18 cellular contexts compared by ENCODE assay signal in the genomic region with DNA sequence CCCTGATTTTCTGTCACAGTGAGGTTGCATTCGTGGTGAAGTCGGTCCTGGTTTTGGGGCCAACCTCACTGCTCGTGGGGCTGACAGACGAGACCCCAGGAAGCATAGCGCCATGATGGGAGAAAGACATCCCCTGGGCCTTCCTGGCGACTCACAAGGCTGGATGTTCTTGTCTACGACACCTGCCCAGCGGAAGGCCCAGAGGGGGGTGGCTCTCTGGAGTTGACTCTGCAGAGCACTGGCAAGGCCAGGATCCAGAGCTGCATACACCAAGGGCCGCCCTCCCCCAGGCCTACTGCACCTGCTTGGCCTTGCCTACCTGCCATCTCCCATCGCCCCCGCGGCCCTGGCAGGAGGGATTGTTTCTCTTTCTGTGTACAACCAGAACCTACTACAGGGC.
"Had no signal": no experiment of that assay in that cellular context is flagged by ENCODE, and none has a peak within 500 bp of the region (broad histone marks: within the 10 kb centered on the region; RNA-seq: fewer than 3 reads in every experiment).

No MANE protein-coding gene starts in this region.

- ATAC-seq: activated CD8-positive, alpha-beta T cell treated with anti-CD3 and anti-CD28 coated beads for 36 hours; activated T-helper 17 cell treated with anti-CD3 and anti-CD28 coated beads, Interleukin-2, amount 50 U/mL, for 72 hours; esophagus mucosa; gastroesophageal sphincter; heart right ventricle; natural killer cell treated with Interleukin-12 subunit alpha and Interleukin-12 subunit beta and Interleukin-15 and Interleukin-18, amount 100 ng/mL, for 72 hours had no signal

- DNase-seq: activated CD4-positive, alpha-beta T cell treated with anti-CD3 and anti-CD28 coated beads, Interleukin-2, amount 10 ng/mL, durations not matched to agents 24 days and 14 days; activated CD8-positive, alpha-beta T cell treated with anti-CD3 and anti-CD28 coated beads for 36 hours; activated naive CD4-positive, alpha-beta T cell treated with anti-CD3 and anti-CD28 coated beads, Interleukin-2, amount 10 ng/mL, durations not matched to agents 7 days and 5 days; activated T-cell treated with anti-CD3 and anti-CD28 coated beads, Interleukin-2, amount 50 U/mL, for 1 hour; aorta; brain microvascular endothelial cell; cortex of kidney; effector CD4-positive, alpha-beta T cell; heart right ventricle; retina; stimulated activated CD4-positive, alpha-beta T cell treated with anti-CD3 and anti-CD28 coated beads, Interleukin-12 subunit alpha, Interleukin-12 subunit beta, amount 100 ng/mL, for 4 hours; stimulated activated CD4-positive, alpha-beta T cell treated with anti-CD3 and anti-CD28 coated beads, Interleukin-1b, Interleukin-23, amount 100 ng/mL, for 48 hours; stimulated activated CD8-positive, alpha-beta memory T cell treated with anti-CD3 and anti-CD28 coated beads, Interleukin-4, amount 100 ng/mL, for 48 hours; stimulated activated naive CD4-positive, alpha-beta T cell had no signal
